Comparison of ENCODE assay signal across 21 cellular contexts in genomic region chr16:53031323-53031942, GRCh38. TPM values are rescaled to one million over a fixed set of nuclear protein-coding genes. Genes with fewer than 3 reads are reported as not detected.
DNase-seq lines count a peak whose midpoint lies in the region; ATAC-seq and TF ChIP-seq lines count a peak whose summit lies in the region.
"Had no signal": no experiment of that assay in that cellular context is flagged by ENCODE, and none has a peak within 500 bp of the region (broad histone marks: within the 10 kb centered on the region; RNA-seq: fewer than 3 reads in every experiment).

No MANE protein-coding gene starts in this region.

- H3K27me3 ChIP-seq in H7 (ENCODE audit: control insufficient read depth, insufficient read depth, low read length) (no peaks in the 10 kb centered on the region), RWPE2 (ENCODE audit: insufficient read depth, poor library complexity, severe bottlenecking) (no peaks in the 10 kb centered on the region), mesenchymal stem cell (ENCODE audit: control insufficient read depth in 1 of 2, insufficient read depth in 1 of 2, low read length in 2 of 2) (no peaks in the 10 kb centered on the region), GM23248 (replicated peaks; ENCODE audit: insufficient read depth) (no peaks in the 10 kb centered on the region)
- H3K27me3 ChIP-seq: adrenal gland, suprapubic skin, uterus had no signal

- DNase-seq in H7 (peak; percentile 64), RWPE2 (ENCODE audit: low spot score) (no peak), epithelial cell of prostate (ENCODE audit: low read depth, low spot score) (no peak), mesenchymal stem cell (no peak), GM23248 (no peak), GOT3 (lab: John Stamatoyannopoulos, UW) (no peak), OCI-M1 (lab: John Stamatoyannopoulos, UW) (no peak)
- DNase-seq: activated CD4-positive, CD25-positive, alpha-beta regulatory T cell treated with anti-CD3 and anti-CD28 coated beads, Interleukin-2, amount 50 U/mL, for 72 hours; activated CD8-positive, alpha-beta T cell treated with anti-CD3 and anti-CD28 coated beads, Interleukin-2, amount 10 ng/mL, durations not matched to agents 7 days and 5 days; activated gamma-delta T cell; COR-L47; erythroblast; left cardiac atrium; NCI-H2171; NCI-H524; uterus had no signal

- in situ Hi-C loops in GM23248 (cut with MboI), result no loop called here

- H3K4me3 ChIP-seq in H7 (ENCODE audit: insufficient read depth, low read depth, low read length), result no peak overlapping the region
- no peak overlapping the region for H3K4me3 ChIP-seq in RWPE2 (ENCODE audit: severe bottlenecking)
- H3K4me3 ChIP-seq in mesenchymal stem cell (ENCODE audit: insufficient read depth in 1 of 2, low read depth in 1 of 2, low read length in 2 of 2), result no peak overlapping the region
- no peak overlapping the region for H3K4me3 ChIP-seq in GM23248
- H3K4me3 ChIP-seq: adrenal gland, suprapubic skin, uterus had no signal

- H4K8ac ChIP-seq in mesenchymal stem cell (ENCODE audit: low read length), result no peak overlapping the region

- no peak for TF ChIP-seq CTCF in RWPE2 (IDR thresholded peaks at IDR 0.05; ENCODE audit: poor library complexity, severe bottlenecking)

- ATAC-seq in RWPE2 (ENCODE audit: low read depth), result peak; percentile 49; the same call in 2 of the 3 replicates
- ATAC-seq in GM18868 (IDR thresholded peaks at IDR 0.05; ENCODE audit: unreplicated experiment), result no peak
- ATAC-seq: activated CD8-positive, alpha-beta T cell treated with anti-CD3 and anti-CD28 coated beads, Interleukin-2, amount 10 ng/mL, durations not matched to agents 7 days and 5 days; SK-N-SH treated with all-trans-retinoic acid at 6 μM for 48 hours had no signal

- H2AFZ ChIP-seq in mesenchymal stem cell (ENCODE audit: low read depth, low read length), result no peak overlapping the region
- H2AFZ ChIP-seq in GM23248, result no peak overlapping the region

- H4K91ac ChIP-seq in mesenchymal stem cell (ENCODE audit: low read length), result no peak overlapping the region

- H3K4me2 ChIP-seq in mesenchymal stem cell (ENCODE audit: low read length, poor library complexity, severe bottlenecking), result no peak overlapping the region
- no peak overlapping the region for H3K4me2 ChIP-seq in GM23248 (ENCODE audit: unreplicated experiment)

- H3K9me3 ChIP-seq in RWPE2 (ENCODE audit: severe bottlenecking) (no peaks in the 10 kb centered on the region), mesenchymal stem cell (ENCODE audit: control insufficient read depth, low read length) (peaks cover 10% of the 10 kb centered on the region), GM23248 (ENCODE audit: low read depth) (no peaks in the 10 kb centered on the region)
- H3K9me3 ChIP-seq: adrenal gland, suprapubic skin, uterus had no signal

- no peak overlapping the region for H3K23ac ChIP-seq in mesenchymal stem cell (ENCODE audit: low read length in 2 of 2)

- H2BK12ac ChIP-seq in mesenchymal stem cell (ENCODE audit: low read length in 2 of 2), result no peak overlapping the region

- 55% methylated on average over 2 of the region's 2 CpGs for WGBS in mesenchymal stem cell
- 39 to 56% methylated on average over 2 of the region's 2 CpGs for WGBS in GM23248 (ENCODE audit: low coverage in 1 of 2, low lambda C conversion rate in 2 of 2, missing lambda C conversion rate in 2 of 2), 2 experiments

- H3K4ac ChIP-seq in mesenchymal stem cell (ENCODE audit: low read depth in 1 of 2, low read length in 2 of 2), result no peak overlapping the region

- H3K27ac ChIP-seq in RWPE2 (ENCODE audit: poor library complexity, severe bottlenecking) (peak overlapping the region; percentile 40), epithelial cell of prostate (peak overlapping the region; percentile 64), mesenchymal stem cell (ENCODE audit: low read length, poor library complexity, severe bottlenecking) (no peak overlapping the region), GM23248 (no peak overlapping the region)
- H3K27ac ChIP-seq: adrenal gland, HL-60, suprapubic skin, uterus had no signal

- H2AK5ac ChIP-seq in mesenchymal stem cell (ENCODE audit: low read length, severe bottlenecking), result no peak overlapping the region

- H3K9me2 ChIP-seq in GM23248 (ENCODE audit: insufficient read depth), result no peaks in the 10 kb centered on the region

- H3K36me3 ChIP-seq in H7 (replicated peaks; ENCODE audit: control insufficient read depth, insufficient read depth, low read length), result no peaks in the 10 kb centered on the region
- H3K36me3 ChIP-seq in RWPE2 (ENCODE audit: low read depth), result no peaks in the 10 kb centered on the region
- no peaks in the 10 kb centered on the region for H3K36me3 ChIP-seq in mesenchymal stem cell (ENCODE audit: control insufficient read depth in 1 of 2, insufficient read depth in 2 of 2, low read depth in 1 of 2, low read length in 2 of 2)
- H3K36me3 ChIP-seq in GM23248 (ENCODE audit: low read depth), result no peaks in the 10 kb centered on the region
- H3K36me3 ChIP-seq: adrenal gland, suprapubic skin, uterus had no signal

- no peaks in the 10 kb centered on the region for H3K79me2 ChIP-seq in GM23248 (ENCODE audit: insufficient read depth)

- no peaks in the 10 kb centered on the region for H4K20me1 ChIP-seq in GM23248 (ENCODE audit: insufficient read depth)

- H3K4me1 ChIP-seq in RWPE2 (ENCODE audit: insufficient read depth, poor library complexity, severe bottlenecking) (peaks cover 27% of the 10 kb centered on the region), mesenchymal stem cell (ENCODE audit: control insufficient read depth, insufficient read depth, low read depth, low read length) (no peaks in the 10 kb centered on the region), GM23248 (ENCODE audit: insufficient read depth) (no peaks in the 10 kb centered on the region)
- H3K4me1 ChIP-seq: adrenal gland, uterus had no signal

- H3K14ac ChIP-seq in mesenchymal stem cell (ENCODE audit: low read length in 2 of 2), result no peak overlapping the region

- H2BK120ac ChIP-seq in mesenchymal stem cell (ENCODE audit: low read depth, low read length), result no peak overlapping the region

- H2BK15ac ChIP-seq in mesenchymal stem cell (ENCODE audit: low read depth, poor library complexity, severe bottlenecking), result no peak overlapping the region

- no peaks in the 10 kb centered on the region for H3F3A ChIP-seq in GM23248 (ENCODE audit: insufficient read depth)

- H2BK5ac ChIP-seq in mesenchymal stem cell (ENCODE audit: low read depth, low read length, poor library complexity, severe bottlenecking), result no peak overlapping the region

- peak overlapping the region; percentile 60 for H3K9ac ChIP-seq in mesenchymal stem cell (ENCODE audit: low read length)
- H3K9ac ChIP-seq in GM23248, result no peak overlapping the region

- no peaks in the 10 kb centered on the region for H3K79me1 ChIP-seq in mesenchymal stem cell (replicated peaks; ENCODE audit: low read length, poor library complexity, severe bottlenecking)

- no peak overlapping the region for H3K18ac ChIP-seq in mesenchymal stem cell (ENCODE audit: low read depth in 1 of 2, low read length in 2 of 2)

RNA-seq across cellular contexts. Expression of gene CHD9NB, which starts 21.3 kb away (rescaled TPM):
- 2.0 and 2.1 TPM in 2 replicates for total RNA-seq in H7 (2014; rRNA removed; shearing (Covaris generic))
- polyA plus RNA-seq in mesenchymal stem cell (2013, experiment 1 of 2), result 1.2 TPM
- 1.00 TPM for polyA plus RNA-seq in mesenchymal stem cell (2013, experiment 2 of 2)
- total RNA-seq in GM23248 (2014; rRNA removed; shearing (Covaris generic)), result 0.22 and 0.25 TPM in 2 replicates
- 0.15 and 0.20 TPM in 2 replicates for polyA plus RNA-seq in GM23248 (2016; fragmentation: Nextera tagmentation; extraction: Ambion mirVana)

RNA-seq across cellular contexts. Expression of gene CHD9, which starts 23.4 kb away (rescaled TPM):
- total RNA-seq in H7 (2014; rRNA removed; shearing (Covaris generic)), result 12.9 and 15.0 TPM in 2 replicates
- 20.1 TPM for polyA plus RNA-seq in mesenchymal stem cell (2013, experiment 1 of 2)
- polyA plus RNA-seq in mesenchymal stem cell (2013, experiment 2 of 2), result 23.7 TPM
- total RNA-seq in GM23248 (2014; rRNA removed; shearing (Covaris generic)), result 20.5 and 24.0 TPM in 2 replicates
- 38.1 and 47.4 TPM in 2 replicates for polyA plus RNA-seq in GM23248 (2016; fragmentation: Nextera tagmentation; extraction: Ambion mirVana)

Comparison
In these comparisons a context has a peak if more than half of its experiments do, and no peak if none do; other contexts are left out.
1. H3K27ac ChIP-seq: peak in RWPE2 (single experiment) and epithelial cell of prostate (single experiment); none in mesenchymal stem cell (single experiment) and GM23248 (single experiment).